ENCODE assay signal across 1 cellular context in genomic region chr9:137044042-137044441, GRCh38.
TF ChIP-seq lines count a peak whose summit lies in the region.

No MANE protein-coding gene starts in this region.

TF ChIP-seq in SK-N-SH treated with all-trans-retinoic acid at 6 μM for 48 hours, 23 proteins besides CTCF, POLR2A, EP300 and RAD21 (continued from another document):
- no peak for TF ChIP-seq BACH2 (CRISPR knock-in tag; IDR thresholded peaks at IDR 0.05; ENCODE audit: borderline replicate concordance)
TF ChIP-seq in SK-N-SH treated with all-trans-retinoic acid at 6 μM for 48 hours: peak in this region for 0.
